ENCODE assay signal across 8 cellular contexts in genomic region chr19:530133-531008, GRCh38. TPM values are rescaled to one million over a fixed set of nuclear protein-coding genes. Genes with fewer than 3 reads are reported as not detected.
DNase-seq lines count a peak whose midpoint lies in the region; ATAC-seq and TF ChIP-seq lines count a peak whose summit lies in the region.

No MANE protein-coding gene starts in this region.

- H3K27ac Mint-ChIP-seq in activated T-helper 1 cell treated with anti-CD3 and anti-CD28 coated beads, Interleukin-12 subunit alpha, Interleukin-12 subunit beta, Interleukin-2, Interleukin-4 antibody, amounts not matched to agents 30 ng/mL and 10 ng/mL and 1 ng/mL, durations not matched to agents 14 hours and 24 hours and 36 hours = peak overlapping the region; percentile 81

- no peaks in the 10 kb centered on the region for H3K27me3 ChIP-seq in iPS-15b (ENCODE audit: control insufficient read depth, insufficient read depth, low read length)
- H3K27me3 ChIP-seq in spleen (replicated peaks in 1 of 7) = peaks cover 0 to 20% (median 0%) of the 10 kb centered on the region in 7 donors

- peaks cover 9% of the 10 kb centered on the region for H3K4me1 Mint-ChIP-seq in activated T-helper 1 cell treated with anti-CD3 and anti-CD28 coated beads, Interleukin-12 subunit alpha, Interleukin-12 subunit beta, Interleukin-2, Interleukin-4 antibody, amounts not matched to agents 30 ng/mL and 10 ng/mL and 1 ng/mL, durations not matched to agents 14 hours and 24 hours and 36 hours (ENCODE audit: low read depth)

- peak overlapping the region; percentile 65 for H3K4me3 ChIP-seq in iPS-15b (ENCODE audit: low read depth, low read length)
- H3K4me3 ChIP-seq in spleen = peak overlapping the region; percentile 78 to 99 (median 96)

- H3K9me3 ChIP-seq in iPS-15b (ENCODE audit: control insufficient read depth, insufficient read depth, low read length) = no peaks in the 10 kb centered on the region
- no peaks in the 10 kb centered on the region for H3K9me3 ChIP-seq in spleen

- H3K36me3 Mint-ChIP-seq in activated T-helper 1 cell treated with anti-CD3 and anti-CD28 coated beads, Interleukin-12 subunit alpha, Interleukin-12 subunit beta, Interleukin-2, Interleukin-4 antibody, amounts not matched to agents 30 ng/mL and 10 ng/mL and 1 ng/mL, durations not matched to agents 14 hours and 24 hours and 36 hours (ENCODE audit: low read depth) = no peaks in the 10 kb centered on the region

- H3K27me3 Mint-ChIP-seq in activated T-helper 1 cell treated with anti-CD3 and anti-CD28 coated beads, Interleukin-12 subunit alpha, Interleukin-12 subunit beta, Interleukin-2, Interleukin-4 antibody, amounts not matched to agents 30 ng/mL and 10 ng/mL and 1 ng/mL, durations not matched to agents 14 hours and 24 hours and 36 hours (ENCODE audit: insufficient read depth) = no peaks in the 10 kb centered on the region

- peaks cover 3% of the 10 kb centered on the region for H3K4me1 ChIP-seq in iPS-15b (ENCODE audit: control insufficient read depth, insufficient read depth, low read length)
- peaks cover 17 to 43% (median 34%) of the 10 kb centered on the region in 6 donors for H3K4me1 ChIP-seq in spleen

- peak overlapping the region; percentile 24 for H3K9ac ChIP-seq in iPS-15b (ENCODE audit: low read depth, low read length)

- intact Hi-C loops in activated T-helper 1 cell treated with anti-CD3 and anti-CD28 coated beads, Interleukin-12 subunit alpha, Interleukin-12 subunit beta, Interleukin-2, Interleukin-4 antibody, amounts not matched to agents 30 ng/mL and 10 ng/mL and 1 ng/mL, durations not matched to agents 14 hours and 24 hours and 36 hours (cut with micrococcal nuclease) = loop anchor here (1.0 kb wide), 4 partner anchors 19 to 150 kb away; partner anchors contain the start of genes BSG and TPGS1
- intact Hi-C loops in spleen (cut with DNase I; ENCODE audit: low total_unique reads) (loop anchor here (5.0 kb wide), 1 partner anchor 42 kb away; the partner anchor contains the start of gene BSG), posterior cingulate gyrus (cut with DNase I) (loop anchor here (2.0 kb wide), 1 partner anchor 22 kb away; no protein-coding TSS in a partner anchor)

- peak overlapping the region; percentile 83 for H3K4me3 Mint-ChIP-seq in activated T-helper 1 cell treated with anti-CD3 and anti-CD28 coated beads, Interleukin-12 subunit alpha, Interleukin-12 subunit beta, Interleukin-2, Interleukin-4 antibody, amounts not matched to agents 30 ng/mL and 10 ng/mL and 1 ng/mL, durations not matched to agents 14 hours and 24 hours and 36 hours

- peak overlapping the region; percentile 92 to 99 (median 96) for H3K27ac ChIP-seq in spleen

- ATAC-seq in GM21515 (IDR thresholded peaks at IDR 0.05; ENCODE audit: unreplicated experiment) = no peak

- no peak for TF ChIP-seq POLR2A in spleen (IDR thresholded peaks at IDR 0.05)

- 65 to 72% (median 70%) methylated on average over 34 to 38 of the region's 38 CpGs for WGBS in spleen, 5 donors

- H3K36me3 ChIP-seq in iPS-15b (ENCODE audit: control insufficient read depth, insufficient read depth, low read length) = peaks cover 10% of the 10 kb centered on the region
- H3K36me3 ChIP-seq in spleen = peaks cover 0 to 11% (median 2%) of the 10 kb centered on the region in 6 donors

- no peak for TF ChIP-seq CTCF in spleen (IDR thresholded peaks at IDR 0.05 in 8 of 11, conservative IDR thresholded peaks at IDR 0.05 in 3 of 11)

- no peak for DNase-seq in HEK293T (ENCODE audit: extremely low spot score)
- DNase-seq in activated T-helper 1 cell treated with anti-CD3 and anti-CD28 coated beads, Interleukin-12 subunit alpha, Interleukin-12 subunit beta, Interleukin-2, Interleukin-4 antibody, amounts not matched to agents 30 ng/mL and 10 ng/mL and 1 ng/mL, durations not matched to agents 14 hours and 24 hours and 36 hours (ENCODE audit: low spot score) = no peak
- DNase-seq in spleen = no peak
- no peak for DNase-seq in RPMI8226
- no peak for DNase-seq in NCI-H345 (lab: John Stamatoyannopoulos, UW)
- DNase-seq in posterior cingulate gyrus = no peak

- CTCF ChIA-PET in HEK293T (lab: Yijun Ruan, JAX) = interaction anchor here (0.8 to 3.3 kb wide), 2 partner anchors 20 to 24 kb away, joined by 3 to 26 read pairs; no protein-coding TSS in a partner anchor

- POLR2A ChIA-PET in HEK293T (lab: Yijun Ruan, JAX) = interaction anchor here (0.6 to 3.1 kb wide), 11 partner anchors 9 to 47 kb away, joined by 3 to 24 read pairs (median 7); partner anchors contain the start of gene TPGS1

- H3K9me3 Mint-ChIP-seq in activated T-helper 1 cell treated with anti-CD3 and anti-CD28 coated beads, Interleukin-12 subunit alpha, Interleukin-12 subunit beta, Interleukin-2, Interleukin-4 antibody, amounts not matched to agents 30 ng/mL and 10 ng/mL and 1 ng/mL, durations not matched to agents 14 hours and 24 hours and 36 hours = no peaks in the 10 kb centered on the region

TF ChIP-seq in HEK293T, 16 proteins besides CTCF, POLR2A, EP300 and RAD21:
- no peak for TF ChIP-seq BHLHE40 (IDR thresholded peaks at IDR 0.05; ENCODE audit: borderline replicate concordance)
- peak; percentile 69 for TF ChIP-seq ZNF384 (IDR thresholded peaks at IDR 0.05)
TF ChIP-seq in HEK293T: peak in this region for 1.

RNA-seq across cellular contexts. Expression of gene CDC34, which starts 1.2 kb away (rescaled TPM):
- total RNA-seq in activated T-helper 1 cell treated with anti-CD3 and anti-CD28 coated beads, Interleukin-12 subunit alpha, Interleukin-12 subunit beta, Interleukin-2, Interleukin-4 antibody, amounts not matched to agents 30 ng/mL and 10 ng/mL and 1 ng/mL, durations not matched to agents 14 hours and 24 hours and 36 hours = 56.6 and 58.2 TPM in 2 replicates
- 10 to 100 TPM; 36.5 to 52.4 (median 48.3) TPM for total RNA-seq in spleen
- 10 to 100 TPM; 35.9 to 83.9 (median 68.7) TPM for polyA plus RNA-seq in spleen

RNA-seq across cellular contexts. Expression of gene GZMM, which starts 13.5 kb away (rescaled TPM):
- total RNA-seq in activated T-helper 1 cell treated with anti-CD3 and anti-CD28 coated beads, Interleukin-12 subunit alpha, Interleukin-12 subunit beta, Interleukin-2, Interleukin-4 antibody, amounts not matched to agents 30 ng/mL and 10 ng/mL and 1 ng/mL, durations not matched to agents 14 hours and 24 hours and 36 hours = 52.7 and 55.6 TPM in 2 replicates
- total RNA-seq in spleen = 10 to 100 TPM in 4 of 7 donors, 1 to 10 TPM in 3; 3.9 to 19.5 (median 13.5) TPM
- 10 to 100 TPM in 2 of 3 donors, 1 to 10 TPM in 1; 9.4 to 19.1 (median 16.3) TPM for polyA plus RNA-seq in spleen

RNA-seq across cellular contexts. Expression of gene TPGS1, which starts 23.1 kb away (rescaled TPM):
- 17.6 and 18.2 TPM in 2 replicates for total RNA-seq in activated T-helper 1 cell treated with anti-CD3 and anti-CD28 coated beads, Interleukin-12 subunit alpha, Interleukin-12 subunit beta, Interleukin-2, Interleukin-4 antibody, amounts not matched to agents 30 ng/mL and 10 ng/mL and 1 ng/mL, durations not matched to agents 14 hours and 24 hours and 36 hours
- total RNA-seq in spleen = 10 to 100 TPM; 16.1 to 23.7 (median 19.5) TPM
- polyA plus RNA-seq in spleen = 10 to 100 TPM in 2 of 3 donors, 1 to 10 TPM in 1; 9.8 to 24.4 (median 19.4) TPM

RNA-seq across cellular contexts. Expression of gene MADCAM1, which starts 34.1 kb away (rescaled TPM):
- 0.18 and 0.27 TPM in 2 replicates for total RNA-seq in activated T-helper 1 cell treated with anti-CD3 and anti-CD28 coated beads, Interleukin-12 subunit alpha, Interleukin-12 subunit beta, Interleukin-2, Interleukin-4 antibody, amounts not matched to agents 30 ng/mL and 10 ng/mL and 1 ng/mL, durations not matched to agents 14 hours and 24 hours and 36 hours
- 10 to 100 TPM in 3 of 7 donors, 1 to 10 TPM in 4; 5.1 to 33.6 (median 5.9) TPM for total RNA-seq in spleen
- polyA plus RNA-seq in spleen = 10 to 100 TPM in 1 of 3 donors, 1 to 10 TPM in 2; 3.0 to 23.9 (median 3.4) TPM

RNA-seq across cellular contexts. Expression of gene BSG, which starts 42.0 kb away (rescaled TPM):
- 307 and 308 TPM in 2 replicates for total RNA-seq in activated T-helper 1 cell treated with anti-CD3 and anti-CD28 coated beads, Interleukin-12 subunit alpha, Interleukin-12 subunit beta, Interleukin-2, Interleukin-4 antibody, amounts not matched to agents 30 ng/mL and 10 ng/mL and 1 ng/mL, durations not matched to agents 14 hours and 24 hours and 36 hours
- total RNA-seq in spleen = 100 to 1,000 TPM; 180 to 307 (median 274) TPM
- polyA plus RNA-seq in spleen = 100 to 1,000 TPM in 2 of 3 donors, 10 to 100 TPM in 1; 95.3 to 141 (median 139) TPM
